In genomic region chr7:12403287-12404181, GRCh38 we compare ENCODE assay signal across 8 cellular contexts.
A peak's percentile ranks its signal among the peaks of the same experiment; 100 is the strongest.
DNase-seq lines count a peak whose midpoint lies in the region; ATAC-seq lines count a peak whose summit lies in the region.

VWDE (minus strand) TSS chr7:12403865; CDS start chr7:12403716, 149 bp downstream.

- H3K4me3 ChIP-seq in SK-N-MC = peak within 1 kb of the TSS; percentile 75
- peak within 1 kb of the TSS; percentile 71 for H3K4me3 ChIP-seq in adipocyte (ENCODE audit: low read length)
- H3K4me3 ChIP-seq in iPS-18a (ENCODE audit: low read length) = peak within 1 kb of the TSS; percentile 100
- peak within 1 kb of the TSS in 6 of 7 experiments; percentile 21 to 52 (median 30) for H3K4me3 ChIP-seq in skin epidermis

- H3K9me3 ChIP-seq in SK-N-MC (ENCODE audit: low read depth, low read length) (no peaks in the 10 kb centered on the region), adipocyte (ENCODE audit: control insufficient read depth, low read length) (peaks cover 2% of the 10 kb centered on the region), iPS-18a (ENCODE audit: control insufficient read depth, low read depth, low read length) (peaks cover 3% of the 10 kb centered on the region)

- H3K36me3 ChIP-seq in SK-N-MC (ENCODE audit: insufficient read depth, low read length) = no peaks in the 10 kb centered on the region
- H3K36me3 ChIP-seq in adipocyte (ENCODE audit: control insufficient read depth, insufficient read depth, low read length, severe bottlenecking) = no peaks in the 10 kb centered on the region
- H3K36me3 ChIP-seq in iPS-18a (ENCODE audit: control insufficient read depth, low read depth, low read length) = peaks cover under 1% of the 10 kb centered on the region

- H3K9ac ChIP-seq in SK-N-MC (ENCODE audit: insufficient read length) (no peak within 1 kb of the TSS), adipocyte (ENCODE audit: low read length) (no peak within 1 kb of the TSS), iPS-18a (ENCODE audit: low read length) (peak within 1 kb of the TSS; percentile 91)

- H3K27ac ChIP-seq in SK-N-MC = no peak within 1 kb of the TSS
- peak within 1 kb of the TSS; percentile 82 for H3K27ac ChIP-seq in iPS-18a (ENCODE audit: low read length)
- H3K27ac ChIP-seq in skin epidermis = peak within 1 kb of the TSS in 1 of 21 experiments; percentile 37

- peak; percentile 65 for ATAC-seq in GM19395 (IDR thresholded peaks at IDR 0.05; ENCODE audit: unreplicated experiment)

- H3K4me1 ChIP-seq in adipocyte (ENCODE audit: control insufficient read depth, insufficient read depth, low read length) (peaks cover 11% of the 10 kb centered on the region), iPS-18a (ENCODE audit: control insufficient read depth, low read depth, low read length) (peaks cover 12% of the 10 kb centered on the region)

- DNase-seq in 8988T (peak; percentile 16), LoVo (ENCODE audit: low spot score) (peak; percentile 93), SK-N-MC (ENCODE audit: low read depth, low spot score) (no peak), adipocyte (ENCODE audit: low read depth) (peak; percentile 12), amniotic stem cell (lab: John Stamatoyannopoulos, UW) (no peak)

- H3K27me3 ChIP-seq in adipocyte (replicated peaks; ENCODE audit: control insufficient read depth, insufficient read depth, low read length) (peaks cover 36% of the 10 kb centered on the region), iPS-18a (ENCODE audit: control insufficient read depth, insufficient read depth, low read length) (peaks cover 18% of the 10 kb centered on the region)

Comparison
In these comparisons a context has a peak if more than half of its experiments do, and no peak if none do; other contexts are left out.
1. DNase-seq: peak in 8988T (single experiment), LoVo (single experiment) and adipocyte (single experiment); none in SK-N-MC (single experiment) and amniotic stem cell (single experiment).
2. H3K4me3 ChIP-seq: peak in every context shown above with its lines; median percentile 100 in iPS-18a; 75 in SK-N-MC; 71 in adipocyte; 30 in skin epidermis.